ENCODE assay signal across 1 cellular context in the genomic region with DNA sequence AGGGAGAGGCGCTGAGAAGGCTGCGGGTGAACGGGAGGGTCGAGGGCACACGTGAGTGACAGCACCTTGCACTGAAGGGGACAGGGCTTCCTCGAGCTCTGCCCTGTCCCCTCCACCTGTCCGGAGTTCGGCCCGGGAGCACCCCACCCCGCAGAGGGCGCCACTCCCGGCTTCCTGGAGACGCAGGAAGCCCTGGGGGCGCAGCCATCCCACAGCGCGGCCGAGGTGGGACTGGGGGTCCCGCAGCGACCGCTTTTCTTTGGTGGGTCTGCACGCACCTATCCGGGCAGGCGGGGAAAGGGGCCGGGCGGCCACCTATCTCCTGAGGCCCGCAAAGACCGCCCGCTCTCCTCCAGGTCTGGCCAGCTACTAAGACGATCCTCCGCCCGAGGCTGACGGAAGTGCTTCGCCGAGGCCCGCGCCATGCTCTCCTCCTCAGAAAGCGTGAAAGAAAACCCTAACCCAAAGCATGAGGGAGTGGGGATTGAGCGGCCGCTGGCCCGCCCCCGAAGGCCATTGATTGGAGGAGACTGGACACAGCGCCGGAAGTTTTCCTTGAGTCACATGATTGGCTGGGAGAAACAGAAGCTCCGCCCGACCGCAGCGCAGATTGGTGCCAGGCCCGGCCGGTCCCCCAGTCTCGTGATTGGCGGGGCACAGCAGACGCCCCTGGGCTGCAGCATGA.
TF ChIP-seq lines count a peak whose summit lies in the region.

No MANE protein-coding gene starts in this region.

TF ChIP-seq in HepG2, 621 proteins besides CTCF, POLR2A, EP300 and RAD21 (continued from another document and continues in another):
- TF ChIP-seq, protein P1, sequence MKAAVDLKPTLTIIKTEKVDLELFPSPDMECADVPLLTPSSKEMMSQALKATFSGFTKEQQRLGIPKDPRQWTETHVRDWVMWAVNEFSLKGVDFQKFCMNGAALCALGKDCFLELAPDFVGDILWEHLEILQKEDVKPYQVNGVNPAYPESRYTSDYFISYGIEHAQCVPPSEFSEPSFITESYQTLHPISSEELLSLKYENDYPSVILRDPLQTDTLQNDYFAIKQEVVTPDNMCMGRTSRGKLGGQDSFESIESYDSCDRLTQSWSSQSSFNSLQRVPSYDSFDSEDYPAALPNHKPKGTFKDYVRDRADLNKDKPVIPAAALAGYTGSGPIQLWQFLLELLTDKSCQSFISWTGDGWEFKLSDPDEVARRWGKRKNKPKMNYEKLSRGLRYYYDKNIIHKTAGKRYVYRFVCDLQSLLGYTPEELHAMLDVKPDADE (CRISPR knock-in tag; IDR thresholded peaks at IDR 0.05), result no peak
- TF ChIP-seq, protein P2, sequence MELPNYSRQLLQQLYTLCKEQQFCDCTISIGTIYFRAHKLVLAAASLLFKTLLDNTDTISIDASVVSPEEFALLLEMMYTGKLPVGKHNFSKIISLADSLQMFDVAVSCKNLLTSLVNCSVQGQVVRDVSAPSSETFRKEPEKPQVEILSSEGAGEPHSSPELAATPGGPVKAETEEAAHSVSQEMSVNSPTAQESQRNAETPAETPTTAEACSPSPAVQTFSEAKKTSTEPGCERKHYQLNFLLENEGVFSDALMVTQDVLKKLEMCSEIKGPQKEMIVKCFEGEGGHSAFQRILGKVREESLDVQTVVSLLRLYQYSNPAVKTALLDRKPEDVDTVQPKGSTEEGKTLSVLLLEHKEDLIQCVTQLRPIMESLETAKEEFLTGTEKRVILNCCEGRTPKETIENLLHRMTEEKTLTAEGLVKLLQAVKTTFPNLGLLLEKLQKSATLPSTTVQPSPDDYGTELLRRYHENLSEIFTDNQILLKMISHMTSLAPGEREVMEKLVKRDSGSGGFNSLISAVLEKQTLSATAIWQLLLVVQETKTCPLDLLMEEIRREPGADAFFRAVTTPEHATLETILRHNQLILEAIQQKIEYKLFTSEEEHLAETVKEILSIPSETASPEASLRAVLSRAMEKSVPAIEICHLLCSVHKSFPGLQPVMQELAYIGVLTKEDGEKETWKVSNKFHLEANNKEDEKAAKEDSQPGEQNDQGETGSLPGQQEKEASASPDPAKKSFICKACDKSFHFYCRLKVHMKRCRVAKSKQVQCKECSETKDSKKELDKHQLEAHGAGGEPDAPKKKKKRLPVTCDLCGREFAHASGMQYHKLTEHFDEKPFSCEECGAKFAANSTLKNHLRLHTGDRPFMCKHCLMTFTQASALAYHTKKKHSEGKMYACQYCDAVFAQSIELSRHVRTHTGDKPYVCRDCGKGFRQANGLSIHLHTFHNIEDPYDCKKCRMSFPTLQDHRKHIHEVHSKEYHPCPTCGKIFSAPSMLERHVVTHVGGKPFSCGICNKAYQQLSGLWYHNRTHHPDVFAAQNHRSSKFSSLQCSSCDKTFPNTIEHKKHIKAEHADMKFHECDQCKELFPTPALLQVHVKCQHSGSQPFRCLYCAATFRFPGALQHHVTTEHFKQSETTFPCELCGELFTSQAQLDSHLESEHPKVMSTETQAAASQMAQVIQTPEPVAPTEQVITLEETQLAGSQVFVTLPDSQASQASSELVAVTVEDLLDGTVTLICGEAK (IDR thresholded peaks at IDR 0.05), result no peak
- TF ChIP-seq, protein P2 (CRISPR knock-in tag; IDR thresholded peaks at IDR 0.05), result peak; percentile 88
- TF ChIP-seq, protein P3, sequence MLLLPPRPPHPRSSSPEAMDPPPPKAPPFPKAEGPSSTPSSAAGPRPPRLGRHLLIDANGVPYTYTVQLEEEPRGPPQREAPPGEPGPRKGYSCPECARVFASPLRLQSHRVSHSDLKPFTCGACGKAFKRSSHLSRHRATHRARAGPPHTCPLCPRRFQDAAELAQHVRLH (CRISPR knock-in tag; IDR thresholded peaks at IDR 0.05; ENCODE audit: borderline replicate concordance, low read depth), result peak; percentile 69; the same call in 1 of the 2 replicates
- TF ChIP-seq HHEX (CRISPR knock-in tag; IDR thresholded peaks at IDR 0.05) (no peak), NR3C1 (CRISPR knock-in tag; IDR thresholded peaks at IDR 0.05) (no peak), POLR2AphosphoS5 (IDR thresholded peaks at IDR 0.05; ENCODE audit: low read depth, low read length) (peak; percentile 98), SNAI1 (CRISPR knock-in tag; IDR thresholded peaks at IDR 0.05; ENCODE audit: borderline replicate concordance) (peak; percentile 84), YY1 (IDR thresholded peaks at IDR 0.05; ENCODE audit: insufficient read depth, insufficient replicate concordance, low read depth, low read length) (peak; percentile 84), CHD2 (IDR thresholded peaks at IDR 0.05; ENCODE audit: low read depth, low read length) (no peak), ZNF557 (CRISPR knock-in tag; IDR thresholded peaks at IDR 0.05) (peak; percentile 91; the same call in 1 of the 2 replicates), SP1 (IDR thresholded peaks at IDR 0.05) (no peak), SP1 (CRISPR knock-in tag; IDR thresholded peaks at IDR 0.05) (peak; percentile 55; the same call in 1 of the 2 replicates), XRCC5 (optimal IDR thresholded peaks at IDR 0.05; ENCODE audit: low read length) (peak; percentile 51), ZNF629 (CRISPR knock-in tag; conservative IDR thresholded peaks at IDR 0.05) (peak; percentile 5; the same call in 1 of the 2 replicates), ZNF260 (CRISPR knock-in tag; IDR thresholded peaks at IDR 0.05; ENCODE audit: borderline replicate concordance, low read depth) (no peak), ZFP90 (CRISPR knock-in tag; IDR thresholded peaks at IDR 0.05; ENCODE audit: borderline replicate concordance) (peak; percentile 89; the same call in 1 of the 2 replicates), FLYWCH1 (CRISPR knock-in tag; IDR thresholded peaks at IDR 0.05) (no peak), ZFY (CRISPR knock-in tag; IDR thresholded peaks at IDR 0.05) (peak; percentile 78), NR2F1 (CRISPR knock-in tag; IDR thresholded peaks at IDR 0.05) (no peak), SAFB2 (CRISPR knock-in tag; IDR thresholded peaks at IDR 0.05; ENCODE audit: borderline replicate concordance, low read depth) (peak; percentile 75; the same call in 1 of the 2 replicates), SMAD9 (CRISPR knock-in tag; IDR thresholded peaks at IDR 0.05) (no peak; the same call in 1 of the 2 replicates), ZFP82 (CRISPR knock-in tag; IDR thresholded peaks at IDR 0.05; ENCODE audit: borderline replicate concordance) (peak; percentile 96), ZNF468 (CRISPR knock-in tag; IDR thresholded peaks at IDR 0.05) (no peak; the same call in 1 of the 2 replicates)
- TF ChIP-seq, protein P4, sequence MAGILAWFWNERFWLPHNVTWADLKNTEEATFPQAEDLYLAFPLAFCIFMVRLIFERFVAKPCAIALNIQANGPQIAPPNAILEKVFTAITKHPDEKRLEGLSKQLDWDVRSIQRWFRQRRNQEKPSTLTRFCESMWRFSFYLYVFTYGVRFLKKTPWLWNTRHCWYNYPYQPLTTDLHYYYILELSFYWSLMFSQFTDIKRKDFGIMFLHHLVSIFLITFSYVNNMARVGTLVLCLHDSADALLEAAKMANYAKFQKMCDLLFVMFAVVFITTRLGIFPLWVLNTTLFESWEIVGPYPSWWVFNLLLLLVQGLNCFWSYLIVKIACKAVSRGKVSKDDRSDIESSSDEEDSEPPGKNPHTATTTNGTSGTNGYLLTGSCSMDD (CRISPR knock-in tag; IDR thresholded peaks at IDR 0.05), result peak; percentile 49; the same call in 1 of the 2 replicates
- TF ChIP-seq, protein P5, sequence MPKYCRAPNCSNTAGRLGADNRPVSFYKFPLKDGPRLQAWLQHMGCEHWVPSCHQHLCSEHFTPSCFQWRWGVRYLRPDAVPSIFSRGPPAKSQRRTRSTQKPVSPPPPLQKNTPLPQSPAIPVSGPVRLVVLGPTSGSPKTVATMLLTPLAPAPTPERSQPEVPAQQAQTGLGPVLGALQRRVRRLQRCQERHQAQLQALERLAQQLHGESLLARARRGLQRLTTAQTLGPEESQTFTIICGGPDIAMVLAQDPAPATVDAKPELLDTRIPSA (CRISPR knock-in tag; IDR thresholded peaks at IDR 0.05; ENCODE audit: borderline replicate concordance), result peak; percentile 92; the same call in 1 of the 2 replicates
- TF ChIP-seq, protein P6, sequence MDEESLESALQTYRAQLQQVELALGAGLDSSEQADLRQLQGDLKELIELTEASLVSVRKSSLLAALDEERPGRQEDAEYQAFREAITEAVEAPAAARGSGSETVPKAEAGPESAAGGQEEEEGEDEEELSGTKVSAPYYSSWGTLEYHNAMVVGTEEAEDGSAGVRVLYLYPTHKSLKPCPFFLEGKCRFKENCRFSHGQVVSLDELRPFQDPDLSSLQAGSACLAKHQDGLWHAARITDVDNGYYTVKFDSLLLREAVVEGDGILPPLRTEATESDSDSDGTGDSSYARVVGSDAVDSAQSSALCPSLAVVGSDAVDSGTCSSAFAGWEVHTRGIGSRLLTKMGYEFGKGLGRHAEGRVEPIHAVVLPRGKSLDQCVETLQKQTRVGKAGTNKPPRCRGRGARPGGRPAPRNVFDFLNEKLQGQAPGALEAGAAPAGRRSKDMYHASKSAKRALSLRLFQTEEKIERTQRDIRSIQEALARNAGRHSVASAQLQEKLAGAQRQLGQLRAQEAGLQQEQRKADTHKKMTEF (CRISPR knock-in tag; IDR thresholded peaks at IDR 0.05), result peak; percentile 93
- TF ChIP-seq, protein P7, sequence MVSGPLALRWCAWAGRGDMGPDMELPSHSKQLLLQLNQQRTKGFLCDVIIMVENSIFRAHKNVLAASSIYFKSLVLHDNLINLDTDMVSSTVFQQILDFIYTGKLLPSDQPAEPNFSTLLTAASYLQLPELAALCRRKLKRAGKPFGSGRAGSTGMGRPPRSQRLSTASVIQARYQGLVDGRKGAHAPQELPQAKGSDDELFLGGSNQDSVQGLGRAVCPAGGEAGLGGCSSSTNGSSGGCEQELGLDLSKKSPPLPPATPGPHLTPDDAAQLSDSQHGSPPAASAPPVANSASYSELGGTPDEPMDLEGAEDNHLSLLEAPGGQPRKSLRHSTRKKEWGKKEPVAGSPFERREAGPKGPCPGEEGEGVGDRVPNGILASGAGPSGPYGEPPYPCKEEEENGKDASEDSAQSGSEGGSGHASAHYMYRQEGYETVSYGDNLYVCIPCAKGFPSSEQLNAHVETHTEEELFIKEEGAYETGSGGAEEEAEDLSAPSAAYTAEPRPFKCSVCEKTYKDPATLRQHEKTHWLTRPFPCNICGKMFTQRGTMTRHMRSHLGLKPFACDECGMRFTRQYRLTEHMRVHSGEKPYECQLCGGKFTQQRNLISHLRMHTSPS (CRISPR knock-in tag; IDR thresholded peaks at IDR 0.05; ENCODE audit: low read depth), result peak; percentile 17; the same call in 1 of the 2 replicates
- TF ChIP-seq, protein P8, sequence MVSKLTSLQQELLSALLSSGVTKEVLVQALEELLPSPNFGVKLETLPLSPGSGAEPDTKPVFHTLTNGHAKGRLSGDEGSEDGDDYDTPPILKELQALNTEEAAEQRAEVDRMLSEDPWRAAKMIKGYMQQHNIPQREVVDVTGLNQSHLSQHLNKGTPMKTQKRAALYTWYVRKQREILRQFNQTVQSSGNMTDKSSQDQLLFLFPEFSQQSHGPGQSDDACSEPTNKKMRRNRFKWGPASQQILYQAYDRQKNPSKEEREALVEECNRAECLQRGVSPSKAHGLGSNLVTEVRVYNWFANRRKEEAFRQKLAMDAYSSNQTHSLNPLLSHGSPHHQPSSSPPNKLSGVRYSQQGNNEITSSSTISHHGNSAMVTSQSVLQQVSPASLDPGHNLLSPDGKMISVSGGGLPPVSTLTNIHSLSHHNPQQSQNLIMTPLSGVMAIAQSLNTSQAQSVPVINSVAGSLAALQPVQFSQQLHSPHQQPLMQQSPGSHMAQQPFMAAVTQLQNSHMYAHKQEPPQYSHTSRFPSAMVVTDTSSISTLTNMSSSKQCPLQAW (CRISPR knock-in tag; IDR thresholded peaks at IDR 0.05), result peak; percentile 81
- TF ChIP-seq, protein P9, sequence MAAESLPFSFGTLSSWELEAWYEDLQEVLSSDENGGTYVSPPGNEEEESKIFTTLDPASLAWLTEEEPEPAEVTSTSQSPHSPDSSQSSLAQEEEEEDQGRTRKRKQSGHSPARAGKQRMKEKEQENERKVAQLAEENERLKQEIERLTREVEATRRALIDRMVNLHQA (CRISPR knock-in tag; IDR thresholded peaks at IDR 0.05), result no peak
- TF ChIP-seq, protein P10, sequence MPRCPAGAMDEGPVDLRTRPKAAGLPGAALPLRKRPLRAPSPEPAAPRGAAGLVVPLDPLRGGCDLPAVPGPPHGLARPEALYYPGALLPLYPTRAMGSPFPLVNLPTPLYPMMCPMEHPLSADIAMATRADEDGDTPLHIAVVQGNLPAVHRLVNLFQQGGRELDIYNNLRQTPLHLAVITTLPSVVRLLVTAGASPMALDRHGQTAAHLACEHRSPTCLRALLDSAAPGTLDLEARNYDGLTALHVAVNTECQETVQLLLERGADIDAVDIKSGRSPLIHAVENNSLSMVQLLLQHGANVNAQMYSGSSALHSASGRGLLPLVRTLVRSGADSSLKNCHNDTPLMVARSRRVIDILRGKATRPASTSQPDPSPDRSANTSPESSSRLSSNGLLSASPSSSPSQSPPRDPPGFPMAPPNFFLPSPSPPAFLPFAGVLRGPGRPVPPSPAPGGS (CRISPR knock-in tag; IDR thresholded peaks at IDR 0.05), result peak; percentile 47; the same call in 1 of the 2 replicates
